Comparison of ENCODE assay signal across 21 cellular contexts in the genomic region with DNA sequence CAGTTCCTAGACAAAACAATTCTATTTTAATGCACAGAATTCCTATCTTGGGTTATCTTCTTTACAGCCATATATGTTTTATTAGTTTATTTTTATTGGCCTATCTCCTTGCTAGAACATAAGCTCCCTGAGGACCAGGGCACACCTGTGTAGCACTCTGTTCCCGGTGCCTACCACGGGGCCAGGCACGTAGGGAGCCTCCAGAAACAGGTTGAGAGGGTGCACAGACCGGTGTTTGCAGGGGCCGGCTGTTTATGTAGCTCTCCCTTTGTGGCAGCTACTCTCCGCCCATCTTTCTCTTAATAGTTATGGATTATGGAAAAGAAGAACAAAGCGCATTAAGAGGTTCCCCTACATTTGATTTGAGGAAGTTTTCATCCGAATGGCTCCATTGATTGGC.
"Had no signal": no experiment of that assay in that cellular context is flagged by ENCODE, and none has a peak within 500 bp of the region (broad histone marks: within the 10 kb centered on the region; RNA-seq: fewer than 3 reads in every experiment).

No MANE protein-coding gene starts in this region.

- H3K4me2 ChIP-seq: SK-N-SH had no signal

- H3K4me3 ChIP-seq: MG63 had no signal

- H3K9me3 ChIP-seq: MG63, SK-N-SH had no signal

- H3K9me2 ChIP-seq: SK-N-SH had no signal

- H3K27me3 ChIP-seq: MG63 had no signal

- DNase-seq: IMR-90, KG1, MG63, NCI-H1092, NCI-H1105 treated with DMSO at 0.1 percent for 48 hours, NCI-H1417 treated with DMSO at 0.1 percent for 48 hours, NCI-H146, NCI-H1694 treated with DMSO at 0.1 percent for 48 hours, NCI-H1930, NCI-H2081, NCI-H2107, NCI-H2171, NCI-H226, NCI-H446, NCI-H510A, NCI-H524 treated with DMSO at 0.1 percent for 48 hours, NCI-H69, NCI-H774, RPMI8226, SHP77, SK-N-SH had no signal

- H3K9ac ChIP-seq: SK-N-SH had no signal

- H3K36me3 ChIP-seq: MG63 had no signal
